17 cellular contexts compared by ENCODE assay signal in the genomic region with DNA sequence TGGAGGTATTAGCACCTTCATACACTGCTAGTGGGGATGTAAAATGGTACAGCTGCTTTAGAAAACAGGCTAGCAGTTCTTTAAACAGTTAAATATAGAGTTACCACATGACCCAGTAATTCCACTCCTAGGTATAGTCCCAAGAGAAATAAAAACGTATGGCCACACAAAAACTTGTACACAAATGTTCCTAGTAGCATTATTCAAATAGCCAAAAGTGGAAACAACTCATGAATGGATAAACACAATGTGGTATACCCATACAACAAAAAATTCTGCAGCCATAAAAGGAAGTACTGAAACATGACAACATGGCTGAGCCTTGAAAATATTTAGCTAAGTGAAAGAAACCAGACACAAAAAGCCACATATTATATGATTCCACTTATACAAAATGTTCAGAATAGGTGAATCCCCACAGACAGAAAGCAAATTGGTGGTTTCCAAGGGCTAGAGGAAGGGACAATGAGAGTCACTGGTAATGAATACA. TPM values are rescaled to one million over a fixed set of nuclear protein-coding genes. Genes with fewer than 3 reads are reported as not detected.
DNase-seq lines count a peak whose midpoint lies in the region; ATAC-seq, FAIRE-seq and TF ChIP-seq lines count a peak whose summit lies in the region.
"Had no signal": no experiment of that assay in that cellular context is flagged by ENCODE, and none has a peak within 500 bp of the region (broad histone marks: within the 10 kb centered on the region; RNA-seq: fewer than 3 reads in every experiment).

No MANE protein-coding gene starts in this region.

- no peak overlapping the region for H3K4me3 Mint-ChIP-seq in activated naive CD4-positive, alpha-beta T cell treated with anti-CD3 and anti-CD28 coated beads for 36 hours
- H3K4me3 Mint-ChIP-seq: activated CD4-positive, alpha-beta memory T cell treated with anti-CD3 and anti-CD28 coated beads, Interleukin-2, amount 10 ng/mL, durations not matched to agents 7 days and 5 days had no signal

- no peaks in the 10 kb centered on the region; the same call in 1 of the 2 replicates for H3K36me3 ChIP-seq in OCI-LY7 (ENCODE audit: insufficient read depth, low read length)
- H3K36me3 ChIP-seq: right atrium auricular region had no signal

- H3K4me3 ChIP-seq in OCI-LY7 (ENCODE audit: low read depth, low read length, poor library complexity, severe bottlenecking), result no peak overlapping the region
- H3K4me3 ChIP-seq: right atrium auricular region had no signal

- H3K9me2 ChIP-seq in OCI-LY7 (ENCODE audit: insufficient read depth, low read length), result no peaks in the 10 kb centered on the region

- POLR2A ChIA-PET in OCI-LY7 (lab: Charles Lee), result no interaction called here

- H3K36me3 Mint-ChIP-seq in activated naive CD4-positive, alpha-beta T cell treated with anti-CD3 and anti-CD28 coated beads for 36 hours (ENCODE audit: low read depth), result no peaks in the 10 kb centered on the region

- ATAC-seq in GM19452 (IDR thresholded peaks at IDR 0.05; ENCODE audit: unreplicated experiment) (peak; percentile 75), HG02840 (IDR thresholded peaks at IDR 0.05; ENCODE audit: low FRiP score, unreplicated experiment) (peak; percentile 86), HG03558 (IDR thresholded peaks at IDR 0.05; ENCODE audit: extremely low read depth, unreplicated experiment) (peak; percentile 53), Right ventricle myocardium inferior (no peak)

- H3K27ac Mint-ChIP-seq in activated naive CD4-positive, alpha-beta T cell treated with anti-CD3 and anti-CD28 coated beads for 36 hours, result no peak overlapping the region
- H3K27ac Mint-ChIP-seq: activated CD4-positive, alpha-beta memory T cell treated with anti-CD3 and anti-CD28 coated beads, Interleukin-2, amount 10 ng/mL, durations not matched to agents 7 days and 5 days had no signal

- DNase-seq in GM18507 (ENCODE audit: extremely low spot score, insufficient read length, low read depth) (no peak), SIG-M5 treated with dmso at 0.1 percent for 504 hours (lab: John Stamatoyannopoulos, UW; ENCODE audit: unreplicated experiment) (no peak), Right ventricle myocardium inferior (ENCODE audit: missing footprints) (no peak), OCI-LY7 (ENCODE audit: low spot score) (no peak)
- no peak for DNase-seq in activated naive CD4-positive, alpha-beta T cell treated with anti-CD3 and anti-CD28 coated beads for 36 hours
- DNase-seq: activated CD4-positive, alpha-beta memory T cell treated with anti-CD3 and anti-CD28 coated beads, Interleukin-2, amount 10 ng/mL, durations not matched to agents 7 days and 5 days; activated gamma-delta T cell; AML-193; Karpas-422; NCI-H187; NCI-H82; SIG-M5 had no signal

- H3K4me2 ChIP-seq in OCI-LY7 (ENCODE audit: low read length), result no peak overlapping the region

- peaks cover 9% of the 10 kb centered on the region for H3K9me3 Mint-ChIP-seq in activated naive CD4-positive, alpha-beta T cell treated with anti-CD3 and anti-CD28 coated beads for 36 hours

- no peaks in the 10 kb centered on the region for H4K20me1 ChIP-seq in OCI-LY7 (ENCODE audit: insufficient read depth, low read length)

- H3K9me3 ChIP-seq in OCI-LY7 (ENCODE audit: low read length), result peaks cover 20% of the 10 kb centered on the region; the same call in 1 of the 2 replicates
- H3K9me3 ChIP-seq: right atrium auricular region had no signal

- no peak overlapping the region for H2AFZ ChIP-seq in OCI-LY7 (ENCODE audit: low read length)

- H3K79me2 ChIP-seq in OCI-LY7 (ENCODE audit: insufficient read depth, low read depth, low read length), result no peaks in the 10 kb centered on the region

- peaks cover 6% of the 10 kb centered on the region for H3K4me1 ChIP-seq in OCI-LY7 (ENCODE audit: insufficient read depth, low read length, poor library complexity, severe bottlenecking)
- H3K4me1 ChIP-seq: right atrium auricular region had no signal

- BruUV-seq in OCI-LY7 (replicated peaks; lab: Mats Ljungman, UMichigan), result no TSS peak

- intact Hi-C loops in Right ventricle myocardium inferior (cut with DNase I) (no loop called here), OCI-LY7 (cut with micrococcal nuclease; ENCODE audit: unreplicated experiment) (no loop called here)
- intact Hi-C loops in activated naive CD4-positive, alpha-beta T cell treated with anti-CD3 and anti-CD28 coated beads for 36 hours (cut with micrococcal nuclease), result no loop called here

- H3K4me1 Mint-ChIP-seq in activated naive CD4-positive, alpha-beta T cell treated with anti-CD3 and anti-CD28 coated beads for 36 hours (ENCODE audit: low read depth), result no peaks in the 10 kb centered on the region
- H3K4me1 Mint-ChIP-seq: activated CD4-positive, alpha-beta memory T cell treated with anti-CD3 and anti-CD28 coated beads, Interleukin-2, amount 10 ng/mL, durations not matched to agents 7 days and 5 days had no signal

- CTCF ChIA-PET in activated naive CD4-positive, alpha-beta T cell treated with anti-CD3 and anti-CD28 coated beads for 36 hours (lab: Charles Lee), result interaction anchor here (0.6 kb wide), 1 partner anchor 203 kb away, joined by 3 read pairs; no protein-coding TSS in a partner anchor
- CTCF ChIA-PET in OCI-LY7 (lab: Charles Lee; ENCODE audit: unreplicated experiment), result no interaction called here

- no peak overlapping the region for H3K27ac ChIP-seq in OCI-LY7 (ENCODE audit: low read depth, low read length, poor library complexity, severe bottlenecking)
- H3K27ac ChIP-seq: right atrium auricular region had no signal

- TF ChIP-seq CTCF in OCI-LY7 (conservative IDR thresholded peaks at IDR 0.05; ENCODE audit: low read length), result no peak

- FAIRE-seq in GM18507 (lab: Jason Lieb, UNC), result peak; percentile 81
- FAIRE-seq: urothelium cell line had no signal

- H3K27me3 Mint-ChIP-seq in activated naive CD4-positive, alpha-beta T cell treated with anti-CD3 and anti-CD28 coated beads for 36 hours (ENCODE audit: low read depth), result no peaks in the 10 kb centered on the region

RNA-seq across cellular contexts. Expression of a gene that starts 40.8 kb away (rescaled TPM):
- total RNA-seq in Right ventricle myocardium inferior, result 63.4 TPM
- 100 to 1,000 TPM; 115 to 121 TPM for total RNA-seq in activated naive CD4-positive, alpha-beta T cell treated with anti-CD3 and anti-CD28 coated beads for 36 hours
- total RNA-seq in OCI-LY7 (2014; rRNA removed; shearing (Covaris generic)), result 62.0 and 64.6 TPM in 2 replicates
- total RNA-seq in OCI-LY7 (2022), result 62.6 and 63.2 TPM in 2 replicates
